Comparison of ENCODE assay signal across 21 cellular contexts in genomic region chr15:68966996-68967395, GRCh38. TPM values are rescaled to one million over a fixed set of nuclear protein-coding genes. Genes with fewer than 3 reads are reported as not detected.
DNase-seq lines count a peak whose midpoint lies in the region; ATAC-seq, FAIRE-seq and TF ChIP-seq lines count a peak whose summit lies in the region.
"Had no signal": no experiment of that assay in that cellular context is flagged by ENCODE, and none has a peak within 500 bp of the region (broad histone marks: within the 10 kb centered on the region; RNA-seq: fewer than 3 reads in every experiment).

No MANE protein-coding gene starts in this region.

- ATAC-seq in left colon, result peak; percentile 89
- ATAC-seq in HG03469 (IDR thresholded peaks at IDR 0.05; ENCODE audit: unreplicated experiment), result no peak

- peaks cover 4 to 18% of the 10 kb centered on the region in 2 experiments for H3K27me3 ChIP-seq in endothelial cell of umbilical vein (ENCODE audit: control insufficient read depth in 2 of 2, insufficient read depth in 2 of 2, low read length in 2 of 2)

- no peaks in the 10 kb centered on the region for H3K79me2 ChIP-seq in endothelial cell of umbilical vein (ENCODE audit: control insufficient read depth, insufficient read depth, low read length)

- TF ChIP-seq CTCF in endothelial cell of umbilical vein (IDR thresholded peaks at IDR 0.05; ENCODE audit: extremely low read depth in 1 of 2, insufficient read depth in 1 of 2, low read depth in 1 of 2, low read length in 2 of 2), result no peak

- H2AFZ ChIP-seq in endothelial cell of umbilical vein (ENCODE audit: low read depth, low read length), result no peak overlapping the region
- H2AFZ ChIP-seq: GM23248 had no signal

- no peak overlapping the region for H3K9ac ChIP-seq in endothelial cell of umbilical vein (replicated peaks; ENCODE audit: extremely low read depth, insufficient read depth, low read length)
- H3K9ac ChIP-seq: GM23248 had no signal

- no peaks in the 10 kb centered on the region for H3K9me1 ChIP-seq in endothelial cell of umbilical vein (replicated peaks; ENCODE audit: control insufficient read depth, extremely low read depth, insufficient read depth, low read length)

- intact Hi-C loops in endothelial cell of umbilical vein (cut with micrococcal nuclease), result no loop called here
- intact Hi-C loops in left colon (cut with DNase I, micrococcal nuclease), result no loop called here

- dilution Hi-C loops in endothelial cell of umbilical vein (cut with MboI; ENCODE audit: extremely low pct_ligation_motif_present, low sequenced_read_pairs), result no loop called here

- no peaks in the 10 kb centered on the region for H4K20me1 ChIP-seq in endothelial cell of umbilical vein (replicated peaks; ENCODE audit: control insufficient read depth, extremely low read depth, insufficient read depth, low read length)

- BruUV-seq in endothelial cell of umbilical vein (replicated peaks; lab: Mats Ljungman, UMichigan), result no TSS peak

- DNase-seq in EH (ENCODE audit: low read depth), result peak; percentile 28
- DNase-seq in endothelial cell of umbilical vein (ENCODE audit: low read depth, low spot score), result peak; percentile 28
- no peak for DNase-seq in left colon
- DNase-seq in iPS-NIHi11 (ENCODE audit: low spot score), result no peak
- no peak for DNase-seq in substantia nigra (lab: John Stamatoyannopoulos, UW)
- DNase-seq: 8988T; C1 segment of cervical spinal cord; Calu3; CD4-positive, alpha-beta memory T cell; COR-L47; DMS53; DMS79 treated with DMSO at 0.1 percent for 48 hours; GM23248; H7; HCEC 1CT had no signal

- H3K4me2 ChIP-seq in endothelial cell of umbilical vein (ENCODE audit: insufficient read depth, low read length), result no peak overlapping the region

- H3K27ac ChIP-seq in endothelial cell of umbilical vein (ENCODE audit: insufficient read depth, low read depth, low read length) (no peak overlapping the region), substantia nigra (ENCODE audit: low read depth, low read length, poor library complexity, severe bottlenecking) (no peak overlapping the region)
- H3K27ac ChIP-seq: GM23248 had no signal

- no peak for TF ChIP-seq POLR2A in endothelial cell of umbilical vein (IDR thresholded peaks at IDR 0.05; ENCODE audit: low read depth, low read length)

- no peak for FAIRE-seq in endothelial cell of umbilical vein (lab: Jason Lieb, UNC)
- FAIRE-seq: G401.6, GM12892, H1 had no signal

- POLR2A ChIA-PET in endothelial cell of umbilical vein (lab: Charles Lee), result no interaction called here

- H3K36me3 ChIP-seq in endothelial cell of umbilical vein (ENCODE audit: control insufficient read depth in 2 of 2, extremely low read depth in 1 of 2, insufficient read depth in 2 of 2, low read length in 2 of 2), result no peaks in the 10 kb centered on the region

- CTCF ChIA-PET in endothelial cell of umbilical vein (lab: Charles Lee), result no interaction called here

- H3K4me3 ChIP-seq in endothelial cell of umbilical vein (replicated peaks in 1 of 3; ENCODE audit: insufficient read depth in 1 of 3, low read depth in 1 of 3, low read length in 3 of 3), result no peak overlapping the region
- H3K4me3 ChIP-seq: GM23248 had no signal

- no peaks in the 10 kb centered on the region for H3K9me3 ChIP-seq in endothelial cell of umbilical vein (replicated peaks; ENCODE audit: control insufficient read depth, insufficient read depth, low read length)

- no peaks in the 10 kb centered on the region for H3K4me1 ChIP-seq in endothelial cell of umbilical vein (ENCODE audit: control insufficient read depth, extremely low read depth, insufficient read depth, low read length)

TF ChIP-seq in endothelial cell of umbilical vein, 7 proteins besides CTCF, POLR2A, EP300 and RAD21:
- no peak for TF ChIP-seq MAX (IDR thresholded peaks at IDR 0.05; ENCODE audit: insufficient read depth, insufficient read length)
- TF ChIP-seq FOS (IDR thresholded peaks at IDR 0.05; ENCODE audit: borderline replicate concordance, insufficient read depth, low read length), result no peak
- TF ChIP-seq POLR2AphosphoS5 (IDR thresholded peaks at IDR 0.05; ENCODE audit: insufficient read depth, low read depth, low read length), result no peak
- TF ChIP-seq JUN (IDR thresholded peaks at IDR 0.05; ENCODE audit: borderline replicate concordance, insufficient read depth, insufficient read length, low read depth), result no peak
- TF ChIP-seq MYC (IDR thresholded peaks at IDR 0.05; ENCODE audit: low read depth, low read length), result no peak
- TF ChIP-seq EZH2 (IDR thresholded peaks at IDR 0.05; ENCODE audit: borderline replicate concordance, low read depth, low read length, severe bottlenecking), result no peak
- no peak for TF ChIP-seq GATA2 (IDR thresholded peaks at IDR 0.05; ENCODE audit: insufficient read depth, insufficient read length, low read depth, low read length)

RNA-seq across cellular contexts. Expression of gene SPESP1, which starts 36.7 kb away (rescaled TPM):
- total RNA-seq in endothelial cell of umbilical vein (1.5 and 3.0 TPM in 2 replicates), left colon (1 to 10 TPM in 1 of 2 donors, under 1 TPM in 1; 0.70 to 4.8 TPM)
- 1.5 and 2.0 TPM in 2 replicates for polyA plus RNA-seq in endothelial cell of umbilical vein
- polyA plus RNA-seq in endothelial cell of umbilical vein (2011; cell fraction: cytosol; rRNA removed), result 3.0 and 3.2 TPM in 2 replicates
- polyA plus RNA-seq in endothelial cell of umbilical vein (2011; cell fraction: nucleus; rRNA removed), result 1.2 and 2.6 TPM in 2 replicates
- 10.4 and 12.6 TPM in 2 replicates for polyA plus RNA-seq in endothelial cell of umbilical vein (2012)
- polyA minus RNA-seq in endothelial cell of umbilical vein, result 1.4 TPM in 2 replicates
- polyA minus RNA-seq in endothelial cell of umbilical vein (2011; cell fraction: cytosol; rRNA and poly(A)+ RNA removed), result not detected
- polyA minus RNA-seq in endothelial cell of umbilical vein (2011; cell fraction: nucleus; rRNA and poly(A)+ RNA removed), result 0.77 and 0.87 TPM in 2 replicates
- total RNA-seq: A673, Calu3, Daoy, H1 had no signal
- polyA plus RNA-seq: H1 had no signal

RNA-seq across cellular contexts. Expression of gene NOX5, which starts 47.5 kb away (rescaled TPM):
- 0.07 TPM in 1 of 2 replicates, not detected in the other for total RNA-seq in endothelial cell of umbilical vein
- polyA plus RNA-seq in endothelial cell of umbilical vein, result 0.08 and 0.14 TPM in 2 replicates
- 0.03 and 0.06 TPM in 2 replicates for polyA plus RNA-seq in endothelial cell of umbilical vein (2011; cell fraction: cytosol; rRNA removed)
- polyA plus RNA-seq in endothelial cell of umbilical vein (2011; cell fraction: nucleus; rRNA removed), result 0.33 and 0.53 TPM in 2 replicates
- 0.09 and 0.12 TPM in 2 replicates for polyA plus RNA-seq in endothelial cell of umbilical vein (2012)
- polyA minus RNA-seq in endothelial cell of umbilical vein, result 0.06 and 0.39 TPM in 2 replicates
- 0.61 TPM for polyA minus RNA-seq in endothelial cell of umbilical vein (2011; cell fraction: cytosol; rRNA and poly(A)+ RNA removed)
- polyA minus RNA-seq in endothelial cell of umbilical vein (2011; cell fraction: nucleus; rRNA and poly(A)+ RNA removed), result 0.10 and 0.19 TPM in 2 replicates
- under 1 TPM; 0.11 to 0.12 TPM for total RNA-seq in left colon
- total RNA-seq: A673, Daoy, H1, H7 had no signal
- polyA plus RNA-seq: CD4-positive, alpha-beta memory T cell; GM23248 had no signal

Comparison
In these comparisons a context has a peak if more than half of its experiments do, and no peak if none do; other contexts are left out.
1. DNase-seq: peak in EH (single experiment) and endothelial cell of umbilical vein (single experiment); none in left colon (0 of 2), iPS-NIHi11 (single experiment) and substantia nigra (0 of 49).